In genomic region chr1:53326088-53326597, GRCh38 we compare ENCODE assay signal across 8 cellular contexts. TPM values are rescaled to one million over a fixed set of nuclear protein-coding genes. Genes with fewer than 3 reads are reported as not detected.
DNase-seq lines count a peak whose midpoint lies in the region; ATAC-seq and TF ChIP-seq lines count a peak whose summit lies in the region.

No MANE protein-coding gene starts in this region.

- H3K9ac ChIP-seq in fibroblast of lung (ENCODE audit: insufficient read depth, low read length), result peak overlapping the region; percentile 70

- H3K9me3 ChIP-seq in PC-9 (ENCODE audit: insufficient read depth, low read depth) (no peaks in the 10 kb centered on the region), fibroblast of lung (ENCODE audit: control insufficient read depth, insufficient read depth, low read depth, low read length) (no peaks in the 10 kb centered on the region)
- H3K9me3 ChIP-seq in naive thymus-derived CD4-positive, alpha-beta T cell (ENCODE audit: control insufficient read depth in 2 of 3, low read length in 3 of 3), result no peaks in the 10 kb centered on the region

- H3K4me1 ChIP-seq in PC-9 (replicated peaks; ENCODE audit: insufficient read depth), result peaks cover 25% of the 10 kb centered on the region
- peaks cover 4% of the 10 kb centered on the region for H3K4me1 ChIP-seq in fibroblast of lung (ENCODE audit: control insufficient read depth, extremely low read depth, insufficient read depth, low read length)
- peaks cover 5 to 14% of the 10 kb centered on the region in 2 donors for H3K4me1 ChIP-seq in naive thymus-derived CD4-positive, alpha-beta T cell (ENCODE audit: control insufficient read depth in 2 of 2, insufficient read depth in 2 of 2, low read length in 2 of 2)

- no TSS peak for BruUV-seq in PC-9 (replicated peaks; lab: Mats Ljungman, UMichigan)

- H2AFZ ChIP-seq in PC-9, result peak overlapping the region; percentile 81
- H2AFZ ChIP-seq in fibroblast of lung (ENCODE audit: low read length), result peak overlapping the region; percentile 7

- peaks cover 18% of the 10 kb centered on the region for H3K4me1 Mint-ChIP-seq in activated T-cell treated with anti-CD3 and anti-CD28 coated beads, Interleukin-2, amount 50 U/mL, for 4 hours (ENCODE audit: low read depth)
- H3K4me1 Mint-ChIP-seq in naive thymus-derived CD4-positive, alpha-beta T cell, result peaks cover 6 to 52% (median 12%) of the 10 kb centered on the region in 7 donors
- peaks cover 54% of the 10 kb centered on the region for H3K4me1 Mint-ChIP-seq in stimulated activated effector memory CD8-positive, alpha-beta T cell treated with anti-CD3 and anti-CD28 coated beads, Interleukin-12 subunit alpha, Interleukin-12 subunit beta, amount 100 ng/mL, for 72 hours

- H3K79me2 ChIP-seq in PC-9 (ENCODE audit: low read depth), result peaks cover 40% of the 10 kb centered on the region
- no peaks in the 10 kb centered on the region for H3K79me2 ChIP-seq in fibroblast of lung (ENCODE audit: control insufficient read depth, insufficient read depth, low read length)

- H3K27me3 Mint-ChIP-seq in activated T-cell treated with anti-CD3 and anti-CD28 coated beads, Interleukin-2, amount 50 U/mL, for 4 hours (ENCODE audit: low read depth), result no peaks in the 10 kb centered on the region
- H3K27me3 Mint-ChIP-seq in naive thymus-derived CD4-positive, alpha-beta T cell, result no peaks in the 10 kb centered on the region

- H3K36me3 Mint-ChIP-seq in activated T-cell treated with anti-CD3 and anti-CD28 coated beads, Interleukin-2, amount 50 U/mL, for 4 hours (ENCODE audit: insufficient read depth), result peaks cover 16% of the 10 kb centered on the region
- peaks cover 0 to 15% (median 0%) of the 10 kb centered on the region in 5 donors for H3K36me3 Mint-ChIP-seq in naive thymus-derived CD4-positive, alpha-beta T cell
- peaks cover 66% of the 10 kb centered on the region for H3K36me3 Mint-ChIP-seq in stimulated activated effector memory CD8-positive, alpha-beta T cell treated with anti-CD3 and anti-CD28 coated beads, Interleukin-12 subunit alpha, Interleukin-12 subunit beta, amount 100 ng/mL, for 72 hours

- TF ChIP-seq CTCF in PC-9 (conservative IDR thresholded peaks at IDR 0.05) (no peak), fibroblast of lung (conservative IDR thresholded peaks at IDR 0.05 in 1 of 2, IDR thresholded peaks at IDR 0.05 in 1 of 2; ENCODE audit: low read depth in 1 of 2, low read length in 2 of 2) (no peak)

- no peaks in the 10 kb centered on the region for H3K9me3 Mint-ChIP-seq in activated T-cell treated with anti-CD3 and anti-CD28 coated beads, Interleukin-2, amount 50 U/mL, for 4 hours
- H3K9me3 Mint-ChIP-seq in naive thymus-derived CD4-positive, alpha-beta T cell, result peaks cover 0 to 1% (median 0%) of the 10 kb centered on the region in 11 donors
- no peaks in the 10 kb centered on the region for H3K9me3 Mint-ChIP-seq in stimulated activated effector memory CD8-positive, alpha-beta T cell treated with anti-CD3 and anti-CD28 coated beads, Interleukin-12 subunit alpha, Interleukin-12 subunit beta, amount 100 ng/mL, for 72 hours

- DNase-seq in DMS79 treated with DMSO at 0.1 percent for 48 hours (lab: John Stamatoyannopoulos, UW), result peak; percentile 85
- peak; percentile 94 for DNase-seq in Jurkat, Clone E6-1 (ENCODE audit: low read depth, low spot score)
- DNase-seq in PC-9, result peak; percentile 94 to 99
- DNase-seq in activated T-cell treated with anti-CD3 and anti-CD28 coated beads, Interleukin-2, amount 50 U/mL, for 4 hours, result peak; percentile 90
- DNase-seq in fibroblast of lung (ENCODE audit: low read depth in 2 of 2), result peak; percentile 81 to 93
- peak; percentile 70 to 96 (median 79) for DNase-seq in naive thymus-derived CD4-positive, alpha-beta T cell
- peak; percentile 89 to 96 for DNase-seq in stimulated activated effector memory CD8-positive, alpha-beta T cell treated with anti-CD3 and anti-CD28 coated beads, Interleukin-12 subunit alpha, Interleukin-12 subunit beta, amount 100 ng/mL, for 72 hours (ENCODE audit: low spot score in 2 of 2)

- peak; percentile 82 for ATAC-seq in GM21723 (IDR thresholded peaks at IDR 0.05; ENCODE audit: unreplicated experiment)
- peak; percentile 87 to 88 for ATAC-seq in activated T-cell treated with anti-CD3 and anti-CD28 coated beads, Interleukin-2, amount 50 U/mL, for 4 hours
- ATAC-seq in naive thymus-derived CD4-positive, alpha-beta T cell, result peak; percentile 93
- peak; percentile 91 for ATAC-seq in stimulated activated effector memory CD8-positive, alpha-beta T cell treated with anti-CD3 and anti-CD28 coated beads, Interleukin-12 subunit alpha, Interleukin-12 subunit beta, amount 100 ng/mL, for 72 hours

- H3K27ac ChIP-seq in PC-9, result peak overlapping the region; percentile 94
- H3K27ac ChIP-seq in fibroblast of lung (ENCODE audit: insufficient read depth, low read length), result peak overlapping the region; percentile 85
- H3K27ac ChIP-seq in naive thymus-derived CD4-positive, alpha-beta T cell (ENCODE audit: low read depth, low read length), result peak overlapping the region; percentile 56

- peaks cover 21% of the 10 kb centered on the region for H3K36me3 ChIP-seq in PC-9 (ENCODE audit: low read depth)
- peaks cover 7% of the 10 kb centered on the region for H3K36me3 ChIP-seq in fibroblast of lung (ENCODE audit: control insufficient read depth, insufficient read depth, low read length)
- peaks cover 0 to 4% (median 0%) of the 10 kb centered on the region in 3 experiments for H3K36me3 ChIP-seq in naive thymus-derived CD4-positive, alpha-beta T cell (ENCODE audit: control insufficient read depth in 2 of 3, insufficient read depth in 3 of 3, low read length in 3 of 3)

- no peaks in the 10 kb centered on the region for H3K27me3 ChIP-seq in PC-9 (ENCODE audit: insufficient read depth, low read depth)
- H3K27me3 ChIP-seq in fibroblast of lung (ENCODE audit: control insufficient read depth, insufficient read depth, low read length), result no peaks in the 10 kb centered on the region
- H3K27me3 ChIP-seq in naive thymus-derived CD4-positive, alpha-beta T cell (ENCODE audit: control insufficient read depth in 2 of 2, insufficient read depth in 2 of 2, low read length in 2 of 2), result no peaks in the 10 kb centered on the region

- H3F3A ChIP-seq in PC-9 (ENCODE audit: insufficient read depth, low read depth), result peaks cover 31% of the 10 kb centered on the region

- H3K4me3 ChIP-seq in Jurkat, Clone E6-1 (ENCODE audit: low read length), result peak overlapping the region; percentile 88
- peak overlapping the region; percentile 75 for H3K4me3 ChIP-seq in PC-9
- peak overlapping the region; percentile 74 to 85 (median 79) for H3K4me3 ChIP-seq in fibroblast of lung (replicated peaks in 1 of 4; ENCODE audit: control extremely low read depth in 1 of 4, insufficient read depth in 1 of 4, low read depth in 3 of 4, low read length in 4 of 4)
- peak overlapping the region; percentile 88 for H3K4me3 ChIP-seq in naive thymus-derived CD4-positive, alpha-beta T cell (ENCODE audit: low read length)

- CTCF ChIA-PET in PC-9 (lab: Charles Lee), result no interaction called here
- CTCF ChIA-PET in naive thymus-derived CD4-positive, alpha-beta T cell (lab: Charles Lee), result interaction anchor here (0.8 kb wide), 1 partner anchor 48 kb away, joined by 3 read pairs; no protein-coding TSS in a partner anchor

- POLR2A ChIA-PET in PC-9 (lab: Charles Lee; ENCODE audit: unreplicated experiment), result interaction anchor here (0.6 to 0.7 kb wide), 3 partner anchors 27 to 619 kb away, joined by 5 to 6 read pairs (median 6); partner anchors contain the start of gene IFT25
- POLR2A ChIA-PET in naive thymus-derived CD4-positive, alpha-beta T cell (lab: Charles Lee), result interaction anchor here (1.0 kb wide), 1 partner anchor 42 kb away, joined by 7 read pairs; no protein-coding TSS in a partner anchor

- H3K4me2 ChIP-seq in PC-9 (peak overlapping the region; percentile 93), fibroblast of lung (ENCODE audit: extremely low read depth, insufficient read depth, low read length) (peak overlapping the region; percentile 76)

- intact Hi-C loops in PC-9 (cut with micrococcal nuclease; ENCODE audit: unreplicated experiment), result loop anchor here (2.0 to 5.0 kb wide), 2 partner anchors 67 to 726 kb away; partner anchors contain the start of genes TCEANC2 and TMEM59
- intact Hi-C loops in naive thymus-derived CD4-positive, alpha-beta T cell (cut with micrococcal nuclease), result loop anchor here (1.0 to 10.0 kb wide), 16 partner anchors 31 to 1438 kb away; partner anchors contain the start of genes BTF3L4 (in 2 of the 2), LRRC42 (in 2 of the 2), TCEANC2 (in 2 of the 2) and TMEM59 (in 2 of the 2)

- no peaks in the 10 kb centered on the region for H3K9me2 ChIP-seq in PC-9 (ENCODE audit: insufficient read depth)

- H3K27ac Mint-ChIP-seq in naive thymus-derived CD4-positive, alpha-beta T cell, result peak overlapping the region; percentile 15 to 96 (median 73)
- H3K27ac Mint-ChIP-seq in stimulated activated effector memory CD8-positive, alpha-beta T cell treated with anti-CD3 and anti-CD28 coated beads, Interleukin-12 subunit alpha, Interleukin-12 subunit beta, amount 100 ng/mL, for 72 hours, result peak overlapping the region; percentile 95

- peak overlapping the region; percentile 97 for H3K4me3 Mint-ChIP-seq in activated T-cell treated with anti-CD3 and anti-CD28 coated beads, Interleukin-2, amount 50 U/mL, for 4 hours
- H3K4me3 Mint-ChIP-seq in naive thymus-derived CD4-positive, alpha-beta T cell, result peak overlapping the region; percentile 89 to 98 (median 94)
- peak overlapping the region; percentile 95 for H3K4me3 Mint-ChIP-seq in stimulated activated effector memory CD8-positive, alpha-beta T cell treated with anti-CD3 and anti-CD28 coated beads, Interleukin-12 subunit alpha, Interleukin-12 subunit beta, amount 100 ng/mL, for 72 hours

- H4K20me1 ChIP-seq in PC-9 (ENCODE audit: insufficient read depth) (no peaks in the 10 kb centered on the region), fibroblast of lung (ENCODE audit: control insufficient read depth, extremely low read depth, insufficient read depth, low read length) (no peaks in the 10 kb centered on the region)

RNA-seq across cellular contexts. Expression of gene LRP8, which starts 1.7 kb away (rescaled TPM):
- 57.0 TPM for polyA plus RNA-seq in Jurkat, Clone E6-1 (2012; ENCODE audit: insufficient read depth, insufficient read length)
- total RNA-seq in PC-9 (2021) (62.1 and 85.3 TPM in 2 replicates), fibroblast of lung (3.1 and 8.4 TPM in 2 replicates)
- 10 to 100 TPM; 53.1 to 58.0 (median 54.6) TPM for total RNA-seq in activated T-cell treated with anti-CD3 and anti-CD28 coated beads, Interleukin-2, amount 50 U/mL, for 4 hours
- 10.3 and 21.3 TPM in 2 replicates for polyA plus RNA-seq in fibroblast of lung
- polyA plus RNA-seq in fibroblast of lung (2012), result 6.0 and 11.6 TPM in 2 replicates
- 24.2 and 41.2 TPM in 2 replicates for polyA minus RNA-seq in fibroblast of lung (ENCODE audit: low replicate concordance)
- total RNA-seq in naive thymus-derived CD4-positive, alpha-beta T cell, result 10 to 100 TPM in 2 of 5 experiments, 1 to 10 TPM in 3; 4.3 to 45.8 (median 9.9) TPM
- polyA plus RNA-seq in naive thymus-derived CD4-positive, alpha-beta T cell, result under 1 TPM; 0.64 to 0.92 TPM

Comparison
In these comparisons a context has a peak if more than half of its experiments do, and no peak if none do; other contexts are left out.
1. Peak in every context shown above with its lines: DNase-seq, ATAC-seq, H3K4me3 ChIP-seq and H3K27ac ChIP-seq.